In genomic region chr6:21808045-21808470, GRCh38 we compare ENCODE assay signal across 13 cellular contexts.
DNase-seq lines count a peak whose midpoint lies in the region; ATAC-seq and TF ChIP-seq lines count a peak whose summit lies in the region.
"Had no signal": no experiment of that assay in that cellular context is flagged by ENCODE, and none has a peak within 500 bp of the region (broad histone marks: within the 10 kb centered on the region; RNA-seq: fewer than 3 reads in every experiment).

No MANE protein-coding gene starts in this region.

- H3K9me3 ChIP-seq in right cardiac atrium (ENCODE audit: control insufficient read depth, low read length), result no peaks in the 10 kb centered on the region

- H3K4me1 ChIP-seq in right cardiac atrium (ENCODE audit: control insufficient read depth, insufficient read depth, low read length), result peaks cover 9% of the 10 kb centered on the region
- H3K4me1 ChIP-seq: parathyroid adenoma had no signal

- DNase-seq in HFFc6 (peak; percentile 42), astrocyte of the hippocampus (ENCODE audit: low read depth, low spot score) (peak; percentile 79), right cardiac atrium (peak in 2 of 3 donors; percentile 40 to 56), smooth muscle cell of the brain vasculature (ENCODE audit: low read depth, low spot score) (peak; percentile 59), posterior cingulate gyrus (no peak), KG1 (lab: John Stamatoyannopoulos, UW) (no peak)
- no peak for DNase-seq in activated CD4-positive, CD25-positive, alpha-beta regulatory T cell (lab: John Stamatoyannopoulos, UW)
- DNase-seq: activated T-cell treated with anti-CD3 and anti-CD28 coated beads, Interleukin-2, amount 50 U/mL, for 24 hours; MM.1S; SIG-M5 had no signal

- WGBS in right cardiac atrium, result 35% methylated on average over 7 of the region's 7 CpGs

- no peak for TF ChIP-seq CTCF in HFFc6 (IDR thresholded peaks at IDR 0.05)

- no peaks in the 10 kb centered on the region for H3K27me3 ChIP-seq in right cardiac atrium (ENCODE audit: control insufficient read depth, insufficient read depth)

- intact Hi-C loops in right cardiac atrium (cut with DNase I) (no loop called here), posterior cingulate gyrus (cut with DNase I) (no loop called here)

- H3K4me3 Mint-ChIP-seq in HFFc6, result no peak overlapping the region
- H3K4me3 Mint-ChIP-seq: activated T-cell treated with anti-CD3 and anti-CD28 coated beads, Interleukin-2, amount 50 U/mL, for 24 hours had no signal

- peak overlapping the region; percentile 32 for H3K27ac ChIP-seq in right cardiac atrium (ENCODE audit: low read length)
- H3K27ac ChIP-seq: epithelial cell of prostate had no signal

- peaks cover 16% of the 10 kb centered on the region for H3K4me1 Mint-ChIP-seq in HFFc6 (ENCODE audit: low read depth)

- H3K27me3 Mint-ChIP-seq in HFFc6 (ENCODE audit: insufficient read depth), result no peaks in the 10 kb centered on the region; the same call in 1 of the 2 replicates
- H3K27me3 Mint-ChIP-seq: activated T-cell treated with anti-CD3 and anti-CD28 coated beads, Interleukin-2, amount 50 U/mL, for 24 hours had no signal

- peak overlapping the region; percentile 11; the same call in 1 of the 2 replicates for H3K27ac Mint-ChIP-seq in HFFc6
- H3K27ac Mint-ChIP-seq: activated T-cell treated with anti-CD3 and anti-CD28 coated beads, Interleukin-2, amount 50 U/mL, for 24 hours had no signal

- no peaks in the 10 kb centered on the region for H3K36me3 Mint-ChIP-seq in HFFc6 (ENCODE audit: low read depth)

- no peak overlapping the region for H3K4me3 ChIP-seq in right cardiac atrium (ENCODE audit: low read length)

- no peaks in the 10 kb centered on the region for H3K9me3 Mint-ChIP-seq in HFFc6
- H3K9me3 Mint-ChIP-seq: activated T-cell treated with anti-CD3 and anti-CD28 coated beads, Interleukin-2, amount 50 U/mL, for 24 hours had no signal

- ATAC-seq in right cardiac atrium, result peak; percentile 70 to 77
- no peak for ATAC-seq in GM18870 (IDR thresholded peaks at IDR 0.05; ENCODE audit: unreplicated experiment)

Comparison
In these comparisons a context has a peak if more than half of its experiments do, and no peak if none do; other contexts are left out.
1. DNase-seq: peak in HFFc6 (single experiment), astrocyte of the hippocampus (single experiment), right cardiac atrium (2 of 3) and smooth muscle cell of the brain vasculature (single experiment); none in posterior cingulate gyrus (0 of 10), KG1 (single experiment) and activated CD4-positive, CD25-positive, alpha-beta regulatory T cell (0 of 4).